8 cellular contexts compared by ENCODE assay signal in genomic region chr9:124260769-124261603, GRCh38. TPM values are rescaled to one million over a fixed set of nuclear protein-coding genes. Genes with fewer than 3 reads are reported as not detected.
DNase-seq lines count a peak whose midpoint lies in the region; ATAC-seq and TF ChIP-seq lines count a peak whose summit lies in the region.

No MANE protein-coding gene starts in this region.

- no peaks in the 10 kb centered on the region for H3K27me3 Mint-ChIP-seq in MCF 10A (ENCODE audit: insufficient read depth, unreplicated experiment)
- H3K27me3 Mint-ChIP-seq in CD4-positive, alpha-beta T cell: peaks cover 63% of the 10 kb centered on the region

- ATAC-seq in lung (ENCODE audit: insufficient read depth, low FRiP score): peak; percentile 45
- ATAC-seq in CD4-positive, alpha-beta T cell (ENCODE audit: poor library complexity): no peak

- H3K4me3 ChIP-seq in BLaER1 (peak overlapping the region; percentile 90), lung (no peak overlapping the region), urinary bladder (ENCODE audit: low read depth, low read length) (no peak overlapping the region), MM.1S (ENCODE audit: low read length) (no peak overlapping the region)

- H3K4me3 Mint-ChIP-seq in MCF 10A (ENCODE audit: unreplicated experiment): peak overlapping the region; percentile 89
- H3K4me3 Mint-ChIP-seq in CD4-positive, alpha-beta T cell: no peak overlapping the region

- BruUV-seq in MCF 10A (replicated peaks; lab: Mats Ljungman, UMichigan): no TSS peak

- H3K36me3 ChIP-seq in BLaER1: peaks cover 25% of the 10 kb centered on the region
- peaks cover 0 to 5% of the 10 kb centered on the region in 2 donors for H3K36me3 ChIP-seq in lung (ENCODE audit: control insufficient read depth in 2 of 2, insufficient read depth in 2 of 2, low read length in 2 of 2)
- H3K36me3 ChIP-seq in urinary bladder (ENCODE audit: insufficient read depth): no peaks in the 10 kb centered on the region
- no peaks in the 10 kb centered on the region for H3K36me3 ChIP-seq in MM.1S (replicated peaks; ENCODE audit: insufficient read depth, low read length)

- H2AFZ ChIP-seq in MM.1S (ENCODE audit: low read length): no peak overlapping the region

- TF ChIP-seq CTCF in MCF 10A (IDR thresholded peaks at IDR 0.05; ENCODE audit: unreplicated experiment) (no peak), lung (IDR thresholded peaks at IDR 0.05; ENCODE audit: control extremely low read depth, extremely low read depth) (no peak), MM.1S (IDR thresholded peaks at IDR 0.05; ENCODE audit: low read length) (no peak)
- no peak for TF ChIP-seq CTCF in CD4-positive, alpha-beta T cell (IDR thresholded peaks at IDR 0.05)

- intact Hi-C loops in MCF 10A (cut with micrococcal nuclease): loop anchor here (2.0 kb wide), 1 partner anchor 46 kb away; no protein-coding TSS in a partner anchor
- intact Hi-C loops in CD4-positive, alpha-beta T cell (cut with DNase I, micrococcal nuclease): no loop called here

- H3K9me3 ChIP-seq in BLaER1 (no peaks in the 10 kb centered on the region), lung (ENCODE audit: control insufficient read depth in 2 of 2, insufficient read depth in 1 of 2, low read length in 1 of 2) (no peaks in the 10 kb centered on the region), MM.1S (replicated peaks; ENCODE audit: insufficient read depth, low read length) (no peaks in the 10 kb centered on the region)
- no peaks in the 10 kb centered on the region for H3K9me3 ChIP-seq in CD4-positive, alpha-beta T cell (ENCODE audit: control insufficient read depth, low read length)

- peak overlapping the region; percentile 96 for H3K27ac ChIP-seq in BLaER1
- H3K27ac ChIP-seq in lung (ENCODE audit: low read depth in 1 of 2, low read length in 1 of 2): peak overlapping the region in 1 of 2 donors; percentile 77
- peak overlapping the region; percentile 76 for H3K27ac ChIP-seq in urinary bladder (ENCODE audit: low read depth)
- no peak overlapping the region for H3K27ac ChIP-seq in MM.1S (ENCODE audit: low read length)
- H3K27ac ChIP-seq in CD4-positive, alpha-beta T cell (ENCODE audit: low read depth, low read length): no peak overlapping the region

- H4K20me1 ChIP-seq in BLaER1 (peaks cover 62% of the 10 kb centered on the region), MM.1S (ENCODE audit: insufficient read depth, low read length) (no peaks in the 10 kb centered on the region)

- CTCF ChIA-PET in MCF 10A (lab: Yijun Ruan, JAX): interaction anchor here (0.7 kb wide), 1 partner anchor 9 kb away, joined by 3 read pairs; no protein-coding TSS in a partner anchor
- CTCF ChIA-PET in CD4-positive, alpha-beta T cell (lab: Charles Lee): no interaction called here

- peak overlapping the region; percentile 78 for H3K27ac Mint-ChIP-seq in MCF 10A (ENCODE audit: low read depth, unreplicated experiment)
- H3K27ac Mint-ChIP-seq in CD4-positive, alpha-beta T cell: no peak overlapping the region

- H3K4me2 ChIP-seq in BLaER1 (peak overlapping the region; percentile 91), MM.1S (ENCODE audit: low read depth, low read length) (no peak overlapping the region)

- DNase-seq in M059J (ENCODE audit: low read depth): peak; percentile 94
- DNase-seq in MCF 10A (ENCODE audit: unreplicated experiment): peak; percentile 72
- DNase-seq in lung (ENCODE audit: low spot score): peak; percentile 58
- no peak for DNase-seq in MM.1S
- DNase-seq in CD4-positive, alpha-beta T cell: no peak
- no peak for DNase-seq in NCI-H2171 treated with DMSO at 0.1 percent for 48 hours (lab: John Stamatoyannopoulos, UW)

- no peaks in the 10 kb centered on the region for H3F3A ChIP-seq in MM.1S (ENCODE audit: insufficient read depth, low read length)

- no peaks in the 10 kb centered on the region for H3K36me3 Mint-ChIP-seq in MCF 10A (ENCODE audit: insufficient read depth, unreplicated experiment)
- H3K36me3 Mint-ChIP-seq in CD4-positive, alpha-beta T cell (ENCODE audit: low read depth): no peaks in the 10 kb centered on the region

- no peaks in the 10 kb centered on the region for H3K9me2 ChIP-seq in MM.1S (replicated peaks; ENCODE audit: insufficient read depth, low read length)

- POLR2A ChIA-PET in MCF 10A (lab: Yijun Ruan, JAX): interaction anchor here (0.6 to 0.9 kb wide), 2 partner anchors 329 to 928 kb away, joined by 3 to 6 read pairs; no protein-coding TSS in a partner anchor
- POLR2A ChIA-PET in CD4-positive, alpha-beta T cell (lab: Charles Lee): no interaction called here

- peaks cover 87% of the 10 kb centered on the region for H3K4me1 ChIP-seq in BLaER1
- peaks cover 0 to 29% of the 10 kb centered on the region in 2 donors for H3K4me1 ChIP-seq in lung (ENCODE audit: control insufficient read depth in 2 of 2, insufficient read depth in 2 of 2, low read length in 2 of 2)
- peaks cover 2% of the 10 kb centered on the region for H3K4me1 ChIP-seq in urinary bladder (ENCODE audit: insufficient read depth)
- no peaks in the 10 kb centered on the region for H3K4me1 ChIP-seq in MM.1S (ENCODE audit: low read length)

- no peaks in the 10 kb centered on the region for H3K9me3 Mint-ChIP-seq in MCF 10A (ENCODE audit: unreplicated experiment)
- no peaks in the 10 kb centered on the region for H3K9me3 Mint-ChIP-seq in CD4-positive, alpha-beta T cell

- H3K9ac ChIP-seq in BLaER1 (peak overlapping the region; percentile 60), MM.1S (ENCODE audit: low read length) (no peak overlapping the region)

- peaks cover 35% of the 10 kb centered on the region for H3K4me1 Mint-ChIP-seq in MCF 10A (ENCODE audit: insufficient read depth, unreplicated experiment)
- peaks cover 10% of the 10 kb centered on the region for H3K4me1 Mint-ChIP-seq in CD4-positive, alpha-beta T cell (ENCODE audit: low read depth)

- H3K27me3 ChIP-seq in BLaER1: no peaks in the 10 kb centered on the region
- no peaks in the 10 kb centered on the region for H3K27me3 ChIP-seq in lung (ENCODE audit: control insufficient read depth, insufficient read depth)
- H3K27me3 ChIP-seq in MM.1S (replicated peaks; ENCODE audit: insufficient read depth, low read length): no peaks in the 10 kb centered on the region
- H3K27me3 ChIP-seq in CD4-positive, alpha-beta T cell (ENCODE audit: control insufficient read depth, insufficient read depth, low read length): peaks cover 22% of the 10 kb centered on the region

- WGBS in lung, 2 donors: 38 to 58% methylated on average over 15 of the region's 15 CpGs
- WGBS in urinary bladder: 53% methylated on average over 15 of the region's 15 CpGs

- peaks cover 68% of the 10 kb centered on the region for H3K79me2 ChIP-seq in MM.1S (ENCODE audit: low read length)

RNA-seq across cellular contexts. Expression of gene NEK6, which starts 3.2 kb away (rescaled TPM):
- 51.3 and 88.5 TPM in 2 replicates for total RNA-seq in M059J (2014; rRNA removed; shearing (Covaris generic))
- total RNA-seq in MCF 10A (2022) (25.1 and 27.5 TPM in 2 replicates), lung (10 to 100 TPM; 49.1 to 86.2 TPM), urinary bladder (28.1 TPM)
- polyA plus RNA-seq in lung (10 to 100 TPM; 19.0 to 57.2 TPM), urinary bladder (38.3 TPM)
- 1 to 10 TPM in 1 of 2 experiments, under 1 TPM in 1; 0.89 to 1.7 TPM for total RNA-seq in CD4-positive, alpha-beta T cell

Comparison
In these comparisons a context has a peak if more than half of its experiments do, and no peak if none do; other contexts are left out.
1. H3K27ac ChIP-seq: peak in BLaER1 (single experiment) and urinary bladder (single experiment); none in MM.1S (single experiment) and CD4-positive, alpha-beta T cell (single experiment).
2. DNase-seq: peak in M059J (single experiment), MCF 10A (single experiment) and lung (single experiment); none in MM.1S (single experiment), CD4-positive, alpha-beta T cell (0 of 10) and NCI-H2171 treated with DMSO at 0.1 percent for 48 hours (single experiment).